ENCODE assay signal across 1 cellular context in genomic region chr3:47781685-47782537, GRCh38.
TF ChIP-seq lines count a peak whose summit lies in the region.

Gene SMARCC1, minus strand, starts transcription at chr3:47781893. Its CDS starts 96 bp downstream, at chr3:47781797.

TF ChIP-seq in SK-N-SH, 30 proteins besides CTCF, POLR2A, EP300 and RAD21 (continued from another document):
- peak; percentile 91 for TF ChIP-seq MXI1 (IDR thresholded peaks at IDR 0.05; ENCODE audit: low read depth, low read length)
- peak; percentile 97 for TF ChIP-seq CHD2 (IDR thresholded peaks at IDR 0.05; ENCODE audit: low read length, partially characterized antibody)
- TF ChIP-seq REST (IDR thresholded peaks at IDR 0.05; ENCODE audit: low read depth, low read length): no peak
- no peak for TF ChIP-seq FOXJ3 (CRISPR knock-in tag; IDR thresholded peaks at IDR 0.05)
- TF ChIP-seq FOSL2 (IDR thresholded peaks at IDR 0.05; ENCODE audit: borderline replicate concordance, low read depth): no peak
- TF ChIP-seq SIN3A (IDR thresholded peaks at IDR 0.05; ENCODE audit: borderline replicate concordance, low read depth, low read length): peak; percentile 35; the same call in 1 of the 2 replicates
- TF ChIP-seq PBX3 (IDR thresholded peaks at IDR 0.05): no peak
- TF ChIP-seq FOXM1 (IDR thresholded peaks at IDR 0.05; ENCODE audit: low read depth): no peak
- peak; percentile 88; the same call in 1 of the 2 replicates for TF ChIP-seq TAF1 (IDR thresholded peaks at IDR 0.05; ENCODE audit: borderline replicate concordance, low read depth, low read length)
- TF ChIP-seq TEAD4 (IDR thresholded peaks at IDR 0.05; ENCODE audit: borderline replicate concordance, insufficient read depth): no peak
- TF ChIP-seq NFIC (IDR thresholded peaks at IDR 0.05; ENCODE audit: borderline replicate concordance): no peak
- TF ChIP-seq RXRA (IDR thresholded peaks at IDR 0.05; ENCODE audit: borderline replicate concordance, low read depth): no peak
- no peak for TF ChIP-seq MEF2A (IDR thresholded peaks at IDR 0.05; ENCODE audit: borderline replicate concordance, low read depth)
- peak; percentile 97 for TF ChIP-seq NRF1 (IDR thresholded peaks at IDR 0.05; ENCODE audit: low read depth, low read length)
